Comparison of ENCODE assay signal across 19 cellular contexts in the genomic region with DNA sequence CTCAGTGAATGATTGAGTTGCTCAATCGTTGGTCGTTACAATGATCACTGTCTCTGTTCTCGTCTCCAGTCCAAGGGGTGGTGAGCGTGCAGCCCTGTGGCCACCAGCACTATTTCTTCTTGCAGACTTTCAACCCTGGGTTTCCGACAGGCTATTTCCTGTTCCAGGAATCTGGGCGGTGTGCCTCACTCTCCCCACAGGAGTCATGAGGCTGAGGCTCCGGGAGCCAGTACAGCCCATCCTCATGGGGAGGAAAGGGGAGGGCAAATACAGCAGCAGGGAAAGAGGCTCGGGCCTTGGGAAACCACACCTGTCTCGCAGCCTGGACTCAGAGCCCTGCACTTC. TPM values are rescaled to one million over a fixed set of nuclear protein-coding genes. Genes with fewer than 3 reads are reported as not detected.
DNase-seq lines count a peak whose midpoint lies in the region; ATAC-seq, FAIRE-seq and TF ChIP-seq lines count a peak whose summit lies in the region.
"Had no signal": no experiment of that assay in that cellular context is flagged by ENCODE, and none has a peak within 500 bp of the region (broad histone marks: within the 10 kb centered on the region; RNA-seq: fewer than 3 reads in every experiment).

No MANE protein-coding gene starts in this region.

- TF ChIP-seq POLR2A in heart left ventricle (IDR thresholded peaks at IDR 0.05) (no peak), gastrocnemius medialis (IDR thresholded peaks at IDR 0.05) (no peak)

- H3K56ac ChIP-seq in mesendoderm (ENCODE audit: low read length): no peak overlapping the region

- DNase-seq in HT1080 (ENCODE audit: low read depth) (peak; percentile 26), astrocyte (ENCODE audit: low read depth) (peak; percentile 59), heart left ventricle (peak in 4 of 5 donors; percentile 40 to 58 (median 54)), gastrocnemius medialis (peak in 1 of 2 donors; percentile 45), mesendoderm (no peak), GM13976 (ENCODE audit: low spot score) (no peak)
- DNase-seq in activated CD4-positive, alpha-beta T cell treated with anti-CD3 and anti-CD28 coated beads, Interleukin-2, amount 50 U/mL, for 4 hours: no peak
- DNase-seq: activated CD4-positive, alpha-beta T cell treated with anti-CD3 and anti-CD28 coated beads, Interleukin-2, amount 50 U/mL, for 1 hour; activated T-cell treated with anti-CD3 and anti-CD28 coated beads, Interleukin-2, amount 50 U/mL, for 72 hours; DMS79 treated with DMSO at 0.1 percent for 48 hours; foreskin melanocyte; MG63; NCI-H2081 treated with DMSO at 0.1 percent for 48 hours; SHP77; T-helper 9 cell had no signal

- intact Hi-C loops in heart left ventricle (cut with DNase I): loop anchor here in 6 of 10 donors (5.0 to 10.0 kb wide), 6 partner anchors 53 to 173 kb away; no protein-coding TSS in a partner anchor
- intact Hi-C loops in gastrocnemius medialis (cut with DNase I; ENCODE audit: low total_unique reads): no loop called here

- H3K23ac ChIP-seq in mesendoderm (ENCODE audit: low read length): no peak overlapping the region

- H3K27me3 ChIP-seq in astrocyte (ENCODE audit: insufficient read depth, low read length) (no peaks in the 10 kb centered on the region), heart left ventricle (no peaks in the 10 kb centered on the region), gastrocnemius medialis (no peaks in the 10 kb centered on the region), mesendoderm (ENCODE audit: insufficient read depth, low read length, poor library complexity) (no peaks in the 10 kb centered on the region)
- H3K27me3 ChIP-seq: MG63 had no signal

- in situ Hi-C loops in gastrocnemius medialis (cut with MboI; ENCODE audit: low sequenced_read_pairs in 4 of 4): loop anchor here in 2 of 4 donors (10.0 kb wide), 2 partner anchors 73 to 83 kb away; a partner anchor contains a TSS
- in situ Hi-C loops in GM13976 (cut with MboI; ENCODE audit: low sequenced_read_pairs, unreplicated experiment): no loop called here

- no peak overlapping the region for H4K8ac ChIP-seq in mesendoderm (ENCODE audit: low read depth, low read length)

- no peaks in the 10 kb centered on the region for H4K20me1 ChIP-seq in astrocyte (ENCODE audit: insufficient read depth, low read length)

- H3K4me2 ChIP-seq in astrocyte (ENCODE audit: low read length) (peak overlapping the region; percentile 36), mesendoderm (ENCODE audit: low read length) (no peak overlapping the region)

- H3K4me3 ChIP-seq in astrocyte (ENCODE audit: insufficient read depth, low read depth, low read length): no peak overlapping the region
- no peak overlapping the region for H3K4me3 ChIP-seq in heart left ventricle
- H3K4me3 ChIP-seq in gastrocnemius medialis: no peak overlapping the region
- no peak overlapping the region for H3K4me3 ChIP-seq in mesendoderm (ENCODE audit: low read length)
- H3K4me3 ChIP-seq: MG63, prostate gland, thoracic aorta had no signal

- TF ChIP-seq CTCF in astrocyte (IDR thresholded peaks at IDR 0.05; ENCODE audit: insufficient read depth, low read depth, low read length) (no peak), heart left ventricle (IDR thresholded peaks at IDR 0.05) (no peak), gastrocnemius medialis (IDR thresholded peaks at IDR 0.05 in 4 of 5, conservative IDR thresholded peaks at IDR 0.05 in 1 of 5) (no peak), GM13976 (IDR thresholded peaks at IDR 0.05; ENCODE audit: borderline replicate concordance, control extremely low read depth, extremely low read depth, insufficient read depth, missing control alignments) (no peak)

- ATAC-seq in heart left ventricle: peak; percentile 49 to 84 (median 72)
- ATAC-seq in gastrocnemius medialis: peak; percentile 37 to 55
- ATAC-seq: activated T-cell treated with anti-CD3 and anti-CD28 coated beads, Interleukin-2, amount 50 U/mL, for 72 hours had no signal

- H2BK120ac ChIP-seq in mesendoderm (ENCODE audit: low read depth, low read length): no peak overlapping the region

- no peaks in the 10 kb centered on the region for H3K79me1 ChIP-seq in mesendoderm (ENCODE audit: low read length)

- H3K9ac ChIP-seq in astrocyte (ENCODE audit: low read length): no peak overlapping the region
- H3K9ac ChIP-seq in mesendoderm (ENCODE audit: low read length): no peak overlapping the region

- 34 to 50% (median 39%) methylated on average over 8 to 9 of the region's 9 CpGs for WGBS in heart left ventricle, 4 donors
- WGBS in mesendoderm (ENCODE audit: extremely low coverage, insufficient coverage, low lambda C conversion rate): no CpG with 5 or more reads among the region's 9 CpGs

- peaks cover 3% of the 10 kb centered on the region for H3K4me1 Mint-ChIP-seq in astrocyte (ENCODE audit: low read depth, unreplicated experiment)

- no peak overlapping the region for H3K4ac ChIP-seq in mesendoderm (ENCODE audit: low read depth, low read length)

- H3K9me3 ChIP-seq in astrocyte (ENCODE audit: insufficient read depth, low read depth, low read length): no peaks in the 10 kb centered on the region
- H3K9me3 ChIP-seq in heart left ventricle: no peaks in the 10 kb centered on the region
- H3K9me3 ChIP-seq in gastrocnemius medialis: no peaks in the 10 kb centered on the region
- H3K9me3 ChIP-seq: prostate gland, thoracic aorta had no signal

- H3K27ac ChIP-seq in astrocyte (ENCODE audit: low read depth, low read length): peak overlapping the region; percentile 27
- H3K27ac ChIP-seq in heart left ventricle: peak overlapping the region in 2 of 12 donors; percentile 19 to 20
- H3K27ac ChIP-seq in gastrocnemius medialis: no peak overlapping the region
- H3K27ac ChIP-seq in mesendoderm (ENCODE audit: low read depth, low read length): no peak overlapping the region
- H3K27ac ChIP-seq: C4-2B, prostate gland, thoracic aorta had no signal

- peaks cover 2% of the 10 kb centered on the region for H3K9me3 Mint-ChIP-seq in astrocyte (ENCODE audit: unreplicated experiment)
- H3K9me3 Mint-ChIP-seq: activated T-cell treated with anti-CD3 and anti-CD28 coated beads, Interleukin-2, amount 50 U/mL, for 72 hours had no signal

- H2AK5ac ChIP-seq in mesendoderm (ENCODE audit: low read length): no peak overlapping the region

- no peak overlapping the region for H2BK15ac ChIP-seq in mesendoderm (replicated peaks; ENCODE audit: low read depth)

- no peaks in the 10 kb centered on the region for H3K79me2 ChIP-seq in astrocyte (ENCODE audit: insufficient read depth, low read length)
- no peaks in the 10 kb centered on the region for H3K79me2 ChIP-seq in mesendoderm (ENCODE audit: control insufficient read depth, insufficient read depth, low read length)

- peaks cover 6% of the 10 kb centered on the region for H3K4me1 ChIP-seq in astrocyte (ENCODE audit: insufficient read depth, low read length)
- peaks cover 0 to 15% (median 0%) of the 10 kb centered on the region in 12 donors for H3K4me1 ChIP-seq in heart left ventricle
- no peaks in the 10 kb centered on the region for H3K4me1 ChIP-seq in gastrocnemius medialis
- no peaks in the 10 kb centered on the region for H3K4me1 ChIP-seq in mesendoderm (ENCODE audit: control insufficient read depth, low read depth, low read length)
- H3K4me1 ChIP-seq: prostate gland had no signal

- H3K27ac Mint-ChIP-seq in astrocyte (ENCODE audit: unreplicated experiment): no peak overlapping the region
- H3K27ac Mint-ChIP-seq: activated T-cell treated with anti-CD3 and anti-CD28 coated beads, Interleukin-2, amount 50 U/mL, for 72 hours had no signal

- H3K36me3 ChIP-seq in astrocyte (ENCODE audit: insufficient read depth, low read length) (peaks cover 8% of the 10 kb centered on the region), heart left ventricle (peaks cover 0 to 23% (median 0%) of the 10 kb centered on the region in 9 donors), gastrocnemius medialis (no peaks in the 10 kb centered on the region), mesendoderm (ENCODE audit: control insufficient read depth, insufficient read depth, low read length) (no peaks in the 10 kb centered on the region)
- H3K36me3 ChIP-seq: MG63, prostate gland had no signal

- H2AFZ ChIP-seq in astrocyte (ENCODE audit: low read depth, low read length): no peak overlapping the region

- H2BK5ac ChIP-seq in mesendoderm (ENCODE audit: low read length): no peak overlapping the region

- no peak overlapping the region for H3K4me3 Mint-ChIP-seq in astrocyte (ENCODE audit: unreplicated experiment)
- H3K4me3 Mint-ChIP-seq: activated T-cell treated with anti-CD3 and anti-CD28 coated beads, Interleukin-2, amount 50 U/mL, for 72 hours had no signal

- H3K36me3 Mint-ChIP-seq in astrocyte (ENCODE audit: low read depth, unreplicated experiment): no peaks in the 10 kb centered on the region

- H3K27me3 Mint-ChIP-seq in astrocyte (ENCODE audit: low read depth, unreplicated experiment): peaks cover 14% of the 10 kb centered on the region

- no peak overlapping the region for H4K5ac ChIP-seq in mesendoderm (ENCODE audit: low read length)

- FAIRE-seq in astrocyte (lab: Jason Lieb, UNC): no peak
- FAIRE-seq: islet of Langerhans had no signal

- no peak overlapping the region for H3K18ac ChIP-seq in mesendoderm (ENCODE audit: low read length)

RNA-seq across cellular contexts. Expression of a gene that starts 28.8 kb away (rescaled TPM):
- total RNA-seq in HT1080 (2014; rRNA removed; shearing (Covaris generic)): 0.14 TPM in 1 of 2 replicates, not detected in the other
- polyA plus RNA-seq in HT1080 (2015; cell fraction: cytosol; rRNA removed): 0.32 and 0.53 TPM in 2 replicates
- 0.65 and 0.98 TPM in 2 replicates for polyA plus RNA-seq in HT1080 (2015; cell fraction: nucleus; rRNA removed)
- total RNA-seq in astrocyte (0.77 and 1.1 TPM in 2 replicates), heart left ventricle (1 to 10 TPM; 2.3 to 6.7 (median 5.2) TPM), gastrocnemius medialis (under 1 TPM in 3 of 4 donors, not detected in 1; 0.05 to 0.41 (median 0.38) TPM)
- polyA plus RNA-seq in heart left ventricle: 1 to 10 TPM; 2.1 TPM
- polyA plus RNA-seq in mesendoderm (2013, experiment 1 of 2): 0.13 TPM
- polyA plus RNA-seq in mesendoderm (2013, experiment 2 of 2): 0.15 TPM
- total RNA-seq: activated T-cell treated with anti-CD3 and anti-CD28 coated beads, Interleukin-2, amount 50 U/mL, for 72 hours had no signal

Comparison
In these comparisons a context has a peak if more than half of its experiments do, and no peak if none do; other contexts are left out.
1. DNase-seq: peak in HT1080 (single experiment), astrocyte (single experiment) and heart left ventricle (4 of 5); none in mesendoderm (single experiment), activated CD4-positive, alpha-beta T cell treated with anti-CD3 and anti-CD28 coated beads, Interleukin-2, amount 50 U/mL, for 4 hours (0 of 2) and GM13976 (single experiment).